ENCODE assay signal across 1 cellular context in the genomic region with DNA sequence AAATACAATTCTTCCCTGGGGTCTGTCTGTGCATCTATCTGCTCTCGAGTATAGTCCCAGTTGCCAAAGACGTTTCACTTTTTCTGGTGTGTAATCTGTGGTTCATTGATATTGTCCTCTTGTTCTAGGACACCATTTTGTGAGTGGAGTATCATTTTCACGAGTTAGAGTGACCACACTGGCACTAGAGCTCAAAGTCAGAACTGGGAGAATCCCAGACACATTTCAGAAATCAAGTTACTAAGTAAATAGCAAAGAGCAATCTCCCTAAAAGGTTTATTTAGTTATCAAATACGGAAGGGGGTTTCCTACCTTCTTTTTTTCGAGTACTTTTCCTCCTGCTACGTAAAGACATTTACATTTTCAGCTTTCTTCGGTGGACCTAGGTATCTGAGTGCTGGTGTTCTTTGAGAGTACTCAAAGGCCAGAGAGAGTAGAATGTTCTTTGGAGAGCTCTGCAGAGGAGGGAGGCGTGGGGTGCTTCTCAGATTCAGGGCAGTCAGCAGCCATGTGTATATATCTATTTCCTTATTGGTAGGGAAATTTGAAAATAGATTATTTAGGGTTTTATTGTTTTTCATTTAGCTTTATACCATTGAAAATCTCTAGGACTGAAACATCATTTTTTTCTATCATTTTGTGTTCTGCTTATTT.
TF ChIP-seq lines count a peak whose summit lies in the region.

No MANE protein-coding gene starts in this region.

TF ChIP-seq in HepG2, 621 proteins besides CTCF, POLR2A, EP300 and RAD21:
- TF ChIP-seq NCOR1 (IDR thresholded peaks at IDR 0.05; ENCODE audit: borderline replicate concordance, low read length) = no peak
- peak; percentile 15; the same call in 1 of the 2 replicates for TF ChIP-seq FOXA3 (CRISPR knock-in tag; IDR thresholded peaks at IDR 0.05)
- peak; percentile 28 for TF ChIP-seq SKI (IDR thresholded peaks at IDR 0.05; ENCODE audit: partially characterized antibody)
- peak; percentile 93 for TF ChIP-seq SIX1 (CRISPR knock-in tag; IDR thresholded peaks at IDR 0.05; ENCODE audit: borderline replicate concordance)
